In genomic region chr20:47317127-47317895, GRCh38 we compare ENCODE assay signal across 1 cellular context.
TF ChIP-seq lines count a peak whose summit lies in the region.

No MANE protein-coding gene starts in this region.

TF ChIP-seq in SK-N-SH, 30 proteins besides CTCF, POLR2A, EP300 and RAD21 (continued from another document):
- TF ChIP-seq NFIC (IDR thresholded peaks at IDR 0.05; ENCODE audit: borderline replicate concordance) (peak; percentile 46; the same call in 1 of the 2 replicates), JUND (IDR thresholded peaks at IDR 0.05) (peak; percentile 88), POLR2AphosphoS5 (IDR thresholded peaks at IDR 0.05; ENCODE audit: low read depth, low read length) (peak; percentile 61; the same call in 1 of the 2 replicates), GATA2 (CRISPR knock-in tag; IDR thresholded peaks at IDR 0.05) (no peak), RXRA (IDR thresholded peaks at IDR 0.05; ENCODE audit: borderline replicate concordance, low read depth) (peak; percentile 78; the same call in 1 of the 2 replicates), FOXJ3 (CRISPR knock-in tag; IDR thresholded peaks at IDR 0.05) (no peak)
